20 cellular contexts compared by ENCODE assay signal in genomic region chr10:18333616-18334015, GRCh38.
DNase-seq lines count a peak whose midpoint lies in the region; ATAC-seq and TF ChIP-seq lines count a peak whose summit lies in the region.
"Had no signal": no experiment of that assay in that cellular context is flagged by ENCODE, and none has a peak within 500 bp of the region (broad histone marks: within the 10 kb centered on the region; RNA-seq: fewer than 3 reads in every experiment).

No MANE protein-coding gene starts in this region.

- H3K4me2 ChIP-seq in hepatocyte, result no peak overlapping the region

- H2AFZ ChIP-seq in hepatocyte, result no peak overlapping the region

- ATAC-seq in sciatic nerve (peak; percentile 50), GM18505 (IDR thresholded peaks at IDR 0.05; ENCODE audit: unreplicated experiment) (no peak)
- ATAC-seq: activated CD8-positive, alpha-beta T cell treated with anti-CD3 and anti-CD28 coated beads, Interleukin-2, amount 10 ng/mL, durations not matched to agents 7 days and 5 days; SK-N-SH treated with all-trans-retinoic acid at 6 μM for 48 hours; stimulated activated naive CD8-positive, alpha-beta T cell treated with anti-CD3 and anti-CD28 coated beads, Interleukin-15, amount 100 ng/mL, for 72 hours had no signal

- H3K36me3 ChIP-seq in adipocyte (ENCODE audit: control insufficient read depth, insufficient read depth, low read length, severe bottlenecking), result no peaks in the 10 kb centered on the region
- H3K36me3 ChIP-seq in hepatocyte (replicated peaks; ENCODE audit: insufficient read depth, low read depth), result no peaks in the 10 kb centered on the region

- 79% methylated on average over 6 of the region's 6 CpGs for WGBS in hepatocyte (ENCODE audit: low lambda C conversion rate, missing lambda C conversion rate)

- intact Hi-C loops in sciatic nerve (cut with DNase I), result no loop called here

- H3K79me2 ChIP-seq in hepatocyte, result no peaks in the 10 kb centered on the region

- H3K4me3 ChIP-seq in adipocyte (ENCODE audit: low read length) (peak overlapping the region; percentile 35), hepatocyte (no peak overlapping the region)

- H4K20me1 ChIP-seq in hepatocyte (ENCODE audit: insufficient read depth, poor library complexity, severe bottlenecking), result no peaks in the 10 kb centered on the region

- TF ChIP-seq POLR2A in GM18505 (IDR thresholded peaks at IDR 0.05; ENCODE audit: borderline replicate concordance, extremely low read depth, insufficient read depth, insufficient read length), result no peak

- H3K9me3 ChIP-seq in adipocyte (ENCODE audit: control insufficient read depth, low read length) (no peaks in the 10 kb centered on the region), hepatocyte (ENCODE audit: low read depth) (no peaks in the 10 kb centered on the region)

- peak overlapping the region; percentile 39 for H3K9ac ChIP-seq in adipocyte (ENCODE audit: low read length)

- H3K27me3 ChIP-seq in adipocyte (replicated peaks; ENCODE audit: control insufficient read depth, insufficient read depth, low read length) (no peaks in the 10 kb centered on the region), layer of hippocampus (ENCODE audit: control insufficient read depth, insufficient read depth, low read length) (no peaks in the 10 kb centered on the region), hepatocyte (no peaks in the 10 kb centered on the region)

- no peaks in the 10 kb centered on the region for H3K9me2 ChIP-seq in hepatocyte (replicated peaks; ENCODE audit: insufficient read depth)

- DNase-seq in AG09319 (ENCODE audit: extremely low read depth, low read depth), result peak; percentile 41
- peak; percentile 29 for DNase-seq in adipocyte (ENCODE audit: low read depth)
- DNase-seq in sciatic nerve (ENCODE audit: low spot score), result no peak
- DNase-seq in NCI-H2196 treated with DMSO at 0.1 percent for 48 hours (lab: John Stamatoyannopoulos, UW; ENCODE audit: unreplicated experiment), result no peak
- no peak for DNase-seq in hepatocyte (ENCODE audit: low spot score)
- DNase-seq in GDM1 (lab: John Stamatoyannopoulos, UW), result no peak
- DNase-seq: activated CD4-positive, CD25-positive, alpha-beta regulatory T cell; activated CD8-positive, alpha-beta T cell treated with anti-CD3 and anti-CD28 coated beads, Interleukin-2, amount 10 ng/mL, durations not matched to agents 7 days and 5 days; activated T-cell treated with anti-CD3 and anti-CD28 coated beads, Interleukin-2, amount 50 U/mL, for 24 hours; DND-41; foreskin melanocyte; Kasumi-1; NCI-H1092 treated with DMSO at 0.1 percent for 48 hours; NCI-H2081; NK-92 treated with Interleukin-12 subunit alpha and Interleukin-12 subunit beta, amount 100 ng/mL, for 24 hours; nucleus accumbens; stimulated activated naive CD8-positive, alpha-beta T cell treated with anti-CD3 and anti-CD28 coated beads, Interleukin-15, amount 100 ng/mL, for 72 hours had no signal

- TF ChIP-seq CTCF in AG09319 (IDR thresholded peaks at IDR 0.05; ENCODE audit: low read depth, low read length) (no peak), hepatocyte (IDR thresholded peaks at IDR 0.05; ENCODE audit: poor library complexity) (no peak)

- H3K4me1 ChIP-seq in adipocyte (ENCODE audit: control insufficient read depth, insufficient read depth, low read length) (peaks cover 36% of the 10 kb centered on the region), hepatocyte (ENCODE audit: insufficient read depth) (no peaks in the 10 kb centered on the region)

- H3K27ac ChIP-seq in layer of hippocampus (ENCODE audit: low read depth, low read length) (peak overlapping the region; percentile 14), hepatocyte (no peak overlapping the region)

Comparison
In these comparisons a context has a peak if more than half of its experiments do, and no peak if none do; other contexts are left out.
1. DNase-seq: peak in AG09319 (single experiment) and adipocyte (single experiment); none in sciatic nerve (single experiment), NCI-H2196 treated with DMSO at 0.1 percent for 48 hours (single experiment), hepatocyte (single experiment) and GDM1 (single experiment).